ENCODE assay signal across 22 cellular contexts in genomic region chr3:174158674-174159073, GRCh38.
DNase-seq lines count a peak whose midpoint lies in the region; FAIRE-seq and TF ChIP-seq lines count a peak whose summit lies in the region.
"Had no signal": no experiment of that assay in that cellular context is flagged by ENCODE, and none has a peak within 500 bp of the region (broad histone marks: within the 10 kb centered on the region; RNA-seq: fewer than 3 reads in every experiment).

No MANE protein-coding gene starts in this region.

- TF ChIP-seq POLR2A in H54 (IDR thresholded peaks at IDR 0.05; ENCODE audit: low read depth, low read length): no peak

- no peaks in the 10 kb centered on the region for H3K9me3 ChIP-seq in cardiac muscle cell (ENCODE audit: low read depth)
- no peaks in the 10 kb centered on the region for H3K9me3 ChIP-seq in astrocyte (ENCODE audit: insufficient read depth, low read depth, low read length)
- H3K9me3 ChIP-seq in tibial artery: no peaks in the 10 kb centered on the region
- H3K9me3 ChIP-seq: A549, MG63, Peyer's patch had no signal

- H3K27me3 ChIP-seq in cardiac muscle cell: no peaks in the 10 kb centered on the region
- H3K27me3 ChIP-seq in astrocyte (ENCODE audit: insufficient read depth, low read length): no peaks in the 10 kb centered on the region
- no peaks in the 10 kb centered on the region for H3K27me3 ChIP-seq in tibial artery
- H3K27me3 ChIP-seq: BLaER1 treated with 17β-estradiol and CSF1 and Interleukin-3, amounts not matched to agents 10 nM and 100 nM; MG63; Peyer's patch had no signal

- H3K27ac ChIP-seq in cardiac muscle cell (peak overlapping the region; percentile 49), astrocyte (ENCODE audit: low read depth, low read length) (no peak overlapping the region), tibial artery (peak overlapping the region; percentile 29 to 45)
- H3K27ac ChIP-seq: A549; BLaER1 treated with 17β-estradiol and CSF1 and Interleukin-3, amounts not matched to agents 10 nM and 100 nM; Peyer's patch had no signal

- H4K20me1 ChIP-seq in astrocyte (ENCODE audit: insufficient read depth, low read length): no peaks in the 10 kb centered on the region
- H4K20me1 ChIP-seq: BLaER1 treated with 17β-estradiol and CSF1 and Interleukin-3, amounts not matched to agents 10 nM and 100 nM had no signal

- H3K4me1 Mint-ChIP-seq in astrocyte (ENCODE audit: low read depth, unreplicated experiment) (no peaks in the 10 kb centered on the region), chondrocyte (ENCODE audit: low read depth) (peaks cover 12% of the 10 kb centered on the region)
- H3K4me1 Mint-ChIP-seq: IgD-negative memory B cell had no signal

- no peak overlapping the region for H3K4me2 ChIP-seq in astrocyte (ENCODE audit: low read length)
- H3K4me2 ChIP-seq: A549; BLaER1 treated with 17β-estradiol and CSF1 and Interleukin-3, amounts not matched to agents 10 nM and 100 nM had no signal

- no peaks in the 10 kb centered on the region for H3K79me2 ChIP-seq in astrocyte (ENCODE audit: insufficient read depth, low read length)

- no peaks in the 10 kb centered on the region for H3K9me3 Mint-ChIP-seq in astrocyte (ENCODE audit: unreplicated experiment)
- H3K9me3 Mint-ChIP-seq in chondrocyte (ENCODE audit: low read depth): peaks cover 9% of the 10 kb centered on the region

- no peaks in the 10 kb centered on the region for H3K36me3 ChIP-seq in cardiac muscle cell
- H3K36me3 ChIP-seq in astrocyte (ENCODE audit: insufficient read depth, low read length): no peaks in the 10 kb centered on the region
- H3K36me3 ChIP-seq in tibial artery: no peaks in the 10 kb centered on the region
- H3K36me3 ChIP-seq: BLaER1 treated with 17β-estradiol and CSF1 and Interleukin-3, amounts not matched to agents 10 nM and 100 nM; MG63; Peyer's patch had no signal

- POLR2A ChIA-PET in GM10248 (lab: Yijun Ruan, JAX): no interaction called here

- H2AFZ ChIP-seq in astrocyte (ENCODE audit: low read depth, low read length): no peak overlapping the region

- CTCF ChIA-PET in GM10248 (lab: Yijun Ruan, JAX): interaction anchor here (1.3 kb wide), 1 partner anchor 19 kb away, joined by 3 read pairs; no protein-coding TSS in a partner anchor

- H3K4me3 ChIP-seq in cardiac muscle cell (no peak overlapping the region), astrocyte (ENCODE audit: insufficient read depth, low read depth, low read length) (no peak overlapping the region), tibial artery (no peak overlapping the region)
- H3K4me3 ChIP-seq: A549; BLaER1 treated with 17β-estradiol and CSF1 and Interleukin-3, amounts not matched to agents 10 nM and 100 nM; MG63; Peyer's patch had no signal

- H3K4me1 ChIP-seq in cardiac muscle cell (ENCODE audit: low read depth) (peaks cover 24% of the 10 kb centered on the region), astrocyte (ENCODE audit: insufficient read depth, low read length) (no peaks in the 10 kb centered on the region), tibial artery (peaks cover 0 to 21% (median 0%) of the 10 kb centered on the region in 4 donors)
- H3K4me1 ChIP-seq: A549; BLaER1 treated with 17β-estradiol and CSF1 and Interleukin-3, amounts not matched to agents 10 nM and 100 nM; Peyer's patch had no signal

- H3K27me3 Mint-ChIP-seq in astrocyte (ENCODE audit: low read depth, unreplicated experiment) (no peaks in the 10 kb centered on the region), chondrocyte (ENCODE audit: low read depth) (no peaks in the 10 kb centered on the region)
- H3K27me3 Mint-ChIP-seq: IgD-negative memory B cell had no signal

- TF ChIP-seq CTCF in cardiac muscle cell (IDR thresholded peaks at IDR 0.05; ENCODE audit: low read depth, low read length): no peak
- TF ChIP-seq CTCF in astrocyte (IDR thresholded peaks at IDR 0.05; ENCODE audit: insufficient read depth, low read depth, low read length): no peak
- TF ChIP-seq CTCF in tibial artery (IDR thresholded peaks at IDR 0.05): no peak
- no peak for TF ChIP-seq CTCF in chondrocyte (IDR thresholded peaks at IDR 0.05)
- no peak for TF ChIP-seq CTCF in GM10248 (IDR thresholded peaks at IDR 0.05; ENCODE audit: control extremely low read depth, extremely low read depth, low read depth, missing control alignments)

- H3K9ac ChIP-seq in astrocyte (ENCODE audit: low read length): no peak overlapping the region
- H3K9ac ChIP-seq: BLaER1 treated with 17β-estradiol and CSF1 and Interleukin-3, amounts not matched to agents 10 nM and 100 nM had no signal

- H3K27ac Mint-ChIP-seq in astrocyte (ENCODE audit: unreplicated experiment): no peak overlapping the region
- no peak overlapping the region for H3K27ac Mint-ChIP-seq in chondrocyte (ENCODE audit: unreplicated experiment)
- H3K27ac Mint-ChIP-seq: CD8-positive, alpha-beta T cell; IgD-negative memory B cell had no signal

- no peak overlapping the region for H3K4me3 Mint-ChIP-seq in astrocyte (ENCODE audit: unreplicated experiment)
- H3K4me3 Mint-ChIP-seq in chondrocyte (ENCODE audit: unreplicated experiment): no peak overlapping the region
- H3K4me3 Mint-ChIP-seq: CD8-positive, alpha-beta T cell; IgD-negative memory B cell had no signal

- intact Hi-C loops in cardiac septum (cut with DNase I) (loop anchor here (5.0 kb wide), 1 partner anchor 44 kb away; no protein-coding TSS in a partner anchor), tibial artery (cut with DNase I; ENCODE audit: low total_unique reads) (no loop called here)

- H3K36me3 Mint-ChIP-seq in astrocyte (ENCODE audit: low read depth, unreplicated experiment) (no peaks in the 10 kb centered on the region), chondrocyte (ENCODE audit: low read depth) (peaks cover 2% of the 10 kb centered on the region)
- H3K36me3 Mint-ChIP-seq: CD8-positive, alpha-beta T cell; IgD-negative memory B cell had no signal

- FAIRE-seq in H54 (lab: Jason Lieb, UNC) (peak; percentile 6), astrocyte (lab: Jason Lieb, UNC) (peak; percentile 49)
- FAIRE-seq: A549, D721Med had no signal

- DNase-seq in cardiac muscle cell (ENCODE audit: low read depth in 1 of 2, low spot score in 1 of 2): peak in 1 of 2 donors; percentile 25
- no peak for DNase-seq in cardiac septum (ENCODE audit: low spot score)
- no peak for DNase-seq in H54 (ENCODE audit: insufficient read length, low spot score)
- no peak for DNase-seq in astrocyte (ENCODE audit: low read depth)
- DNase-seq in tibial artery: no peak
- no peak for DNase-seq in chondrocyte (ENCODE audit: low spot score)
- DNase-seq in 8988T: no peak
- no peak for DNase-seq in GM10248 (ENCODE audit: extremely low spot score)
- DNase-seq: CD8-positive, alpha-beta T cell; HCEC 1CT; Karpas-422; MG63; NCI-H1048; NCI-H1436; NCI-H2029; NCI-H345; NCI-H526; Peyer's patch had no signal
